In genomic region chr6:27176096-27176495, GRCh38 we compare ENCODE assay signal across 8 cellular contexts.
A peak's percentile ranks its signal among the peaks of the same experiment; 100 is the strongest.
DNase-seq lines count a peak whose midpoint lies in the region; ATAC-seq lines count a peak whose summit lies in the region.

No MANE protein-coding gene starts in this region.

- no peak overlapping the region for H3K4me3 ChIP-seq in CD4-positive, CD25-positive, alpha-beta regulatory T cell (ENCODE audit: low read depth, low read length)
- H3K4me3 ChIP-seq in HUES48 (ENCODE audit: low read depth, low read length): peak overlapping the region; percentile 79

- H3K27me3 Mint-ChIP-seq in CD4-positive, CD25-positive, alpha-beta regulatory T cell: peaks cover 44% of the 10 kb centered on the region
- H3K27me3 Mint-ChIP-seq in activated T-helper 1 cell treated with anti-CD3 and anti-CD28 coated beads, Interleukin-12 subunit alpha, Interleukin-12 subunit beta, Interleukin-2, Interleukin-4 antibody, amounts not matched to agents 30 ng/mL and 10 ng/mL and 1 ng/mL, durations not matched to agents 14 hours and 24 hours and 36 hours (ENCODE audit: insufficient read depth): peaks cover 33% of the 10 kb centered on the region
- H3K27me3 Mint-ChIP-seq in memory B cell: no peaks in the 10 kb centered on the region

- no peak overlapping the region for H3K27ac ChIP-seq in CD4-positive, CD25-positive, alpha-beta regulatory T cell (ENCODE audit: insufficient read depth, low read length, poor library complexity, severe bottlenecking)
- no peak overlapping the region for H3K27ac ChIP-seq in HUES48 (ENCODE audit: low read depth, low read length)

- intact Hi-C loops in activated T-helper 1 cell treated with anti-CD3 and anti-CD28 coated beads, Interleukin-12 subunit alpha, Interleukin-12 subunit beta, Interleukin-2, Interleukin-4 antibody, amounts not matched to agents 30 ng/mL and 10 ng/mL and 1 ng/mL, durations not matched to agents 14 hours and 24 hours and 36 hours (cut with micrococcal nuclease): loop anchor here (2.0 to 5.0 kb wide), 4 partner anchors 136 to 727 kb away; partner anchors contain the start of gene POM121L2

- peaks cover 19% of the 10 kb centered on the region for H3K4me1 ChIP-seq in CD4-positive, CD25-positive, alpha-beta regulatory T cell (ENCODE audit: control insufficient read depth, insufficient read depth, low read length, poor library complexity, severe bottlenecking)
- no peaks in the 10 kb centered on the region for H3K4me1 ChIP-seq in HUES48 (ENCODE audit: control insufficient read depth, insufficient read depth, low read length)

- H3K9me3 Mint-ChIP-seq in CD4-positive, CD25-positive, alpha-beta regulatory T cell: peaks cover 0 to 5% (median 0%) of the 10 kb centered on the region in 7 donors
- H3K9me3 Mint-ChIP-seq in activated T-helper 1 cell treated with anti-CD3 and anti-CD28 coated beads, Interleukin-12 subunit alpha, Interleukin-12 subunit beta, Interleukin-2, Interleukin-4 antibody, amounts not matched to agents 30 ng/mL and 10 ng/mL and 1 ng/mL, durations not matched to agents 14 hours and 24 hours and 36 hours: no peaks in the 10 kb centered on the region
- H3K9me3 Mint-ChIP-seq in memory B cell: peaks cover 4% of the 10 kb centered on the region

- H3K4me3 Mint-ChIP-seq in CD4-positive, CD25-positive, alpha-beta regulatory T cell: peak overlapping the region; percentile 97 to 99 (median 98)
- peak overlapping the region; percentile 95 for H3K4me3 Mint-ChIP-seq in activated T-helper 1 cell treated with anti-CD3 and anti-CD28 coated beads, Interleukin-12 subunit alpha, Interleukin-12 subunit beta, Interleukin-2, Interleukin-4 antibody, amounts not matched to agents 30 ng/mL and 10 ng/mL and 1 ng/mL, durations not matched to agents 14 hours and 24 hours and 36 hours
- peak overlapping the region; percentile 95 for H3K4me3 Mint-ChIP-seq in memory B cell

- H3K36me3 ChIP-seq in CD4-positive, CD25-positive, alpha-beta regulatory T cell (ENCODE audit: control insufficient read depth, insufficient read depth, low read length): no peaks in the 10 kb centered on the region
- H3K36me3 ChIP-seq in HUES48 (ENCODE audit: control insufficient read depth, insufficient read depth, low read length): no peaks in the 10 kb centered on the region

- H3K27ac Mint-ChIP-seq in CD4-positive, CD25-positive, alpha-beta regulatory T cell: peak overlapping the region in 1 of 3 donors; percentile 95
- no peak overlapping the region for H3K27ac Mint-ChIP-seq in activated T-helper 1 cell treated with anti-CD3 and anti-CD28 coated beads, Interleukin-12 subunit alpha, Interleukin-12 subunit beta, Interleukin-2, Interleukin-4 antibody, amounts not matched to agents 30 ng/mL and 10 ng/mL and 1 ng/mL, durations not matched to agents 14 hours and 24 hours and 36 hours
- peak overlapping the region; percentile 98 for H3K27ac Mint-ChIP-seq in memory B cell

- ATAC-seq in CD4-positive, CD25-positive, alpha-beta regulatory T cell (ENCODE audit: low read depth in 2 of 2): no peak
- ATAC-seq in memory B cell (ENCODE audit: low read depth) (no peak), GM18858 (IDR thresholded peaks at IDR 0.05; ENCODE audit: unreplicated experiment) (no peak), GM21529 (IDR thresholded peaks at IDR 0.05; ENCODE audit: unreplicated experiment) (no peak)

- H3K36me3 Mint-ChIP-seq in CD4-positive, CD25-positive, alpha-beta regulatory T cell: no peaks in the 10 kb centered on the region
- H3K36me3 Mint-ChIP-seq in activated T-helper 1 cell treated with anti-CD3 and anti-CD28 coated beads, Interleukin-12 subunit alpha, Interleukin-12 subunit beta, Interleukin-2, Interleukin-4 antibody, amounts not matched to agents 30 ng/mL and 10 ng/mL and 1 ng/mL, durations not matched to agents 14 hours and 24 hours and 36 hours (ENCODE audit: low read depth): peaks cover 1% of the 10 kb centered on the region
- H3K36me3 Mint-ChIP-seq in memory B cell: no peaks in the 10 kb centered on the region

- no peak for DNase-seq in CD4-positive, CD25-positive, alpha-beta regulatory T cell
- no peak for DNase-seq in activated T-helper 1 cell treated with anti-CD3 and anti-CD28 coated beads, Interleukin-12 subunit alpha, Interleukin-12 subunit beta, Interleukin-2, Interleukin-4 antibody, amounts not matched to agents 30 ng/mL and 10 ng/mL and 1 ng/mL, durations not matched to agents 14 hours and 24 hours and 36 hours (ENCODE audit: low spot score)
- no peak for DNase-seq in memory B cell (ENCODE audit: low spot score in 2 of 2)
- DNase-seq in iPS-NIHi7 (ENCODE audit: extremely low spot score): no peak
- no peak for DNase-seq in C1 segment of cervical spinal cord (lab: John Stamatoyannopoulos, UW)

- peaks cover 2 to 30% (median 12%) of the 10 kb centered on the region in 4 donors for H3K4me1 Mint-ChIP-seq in CD4-positive, CD25-positive, alpha-beta regulatory T cell
- peaks cover 7% of the 10 kb centered on the region for H3K4me1 Mint-ChIP-seq in activated T-helper 1 cell treated with anti-CD3 and anti-CD28 coated beads, Interleukin-12 subunit alpha, Interleukin-12 subunit beta, Interleukin-2, Interleukin-4 antibody, amounts not matched to agents 30 ng/mL and 10 ng/mL and 1 ng/mL, durations not matched to agents 14 hours and 24 hours and 36 hours (ENCODE audit: low read depth)
- H3K4me1 Mint-ChIP-seq in memory B cell: peaks cover 6% of the 10 kb centered on the region

- no peak overlapping the region for H3K9ac ChIP-seq in HUES48 (ENCODE audit: low read depth, low read length)

- H3K27me3 ChIP-seq in CD4-positive, CD25-positive, alpha-beta regulatory T cell (ENCODE audit: control insufficient read depth, insufficient read depth, low read length): no peaks in the 10 kb centered on the region
- H3K27me3 ChIP-seq in HUES48 (ENCODE audit: control insufficient read depth, insufficient read depth, low read length): no peaks in the 10 kb centered on the region

- no peaks in the 10 kb centered on the region for H3K9me3 ChIP-seq in CD4-positive, CD25-positive, alpha-beta regulatory T cell (ENCODE audit: control insufficient read depth in 2 of 2, low read length in 2 of 2)
- H3K9me3 ChIP-seq in HUES48 (ENCODE audit: control insufficient read depth, insufficient read depth, low read length): no peaks in the 10 kb centered on the region
